25 cellular contexts compared by ENCODE assay signal in genomic region chr20:42958367-42959112, GRCh38.
"Had no signal": no experiment of that assay in that cellular context is flagged by ENCODE, and none has a peak within 500 bp of the region (broad histone marks: within the 10 kb centered on the region; RNA-seq: fewer than 3 reads in every experiment).

No MANE protein-coding gene starts in this region.

- H2AFZ ChIP-seq: hepatocyte had no signal

- H3K4me3 ChIP-seq: coronary artery, dorsolateral prefrontal cortex, esophagus squamous epithelium, gastroesophageal sphincter, heart left ventricle, hepatocyte, left ventricle myocardium inferior, lower lobe of right lung had no signal

- H3K4me2 ChIP-seq: hepatocyte had no signal

- H3K4me1 Mint-ChIP-seq: immature natural killer cell, naive B cell had no signal

- H3K27me3 ChIP-seq: dorsolateral prefrontal cortex, esophagus squamous epithelium, hepatocyte had no signal

- H3K79me2 ChIP-seq: hepatocyte had no signal

- H3K4me1 ChIP-seq: esophagus squamous epithelium, gastroesophageal sphincter, heart left ventricle, left ventricle myocardium inferior, lower lobe of right lung had no signal

- H3K36me3 Mint-ChIP-seq: immature natural killer cell, naive B cell had no signal

- H3K9me3 ChIP-seq: esophagus squamous epithelium, lower lobe of right lung had no signal

- H3K27me3 Mint-ChIP-seq: naive B cell had no signal

- H3K36me3 ChIP-seq: esophagus squamous epithelium, gastroesophageal sphincter, heart left ventricle, left ventricle myocardium inferior, lower lobe of right lung had no signal

- DNase-seq: dermis blood vessel endothelial cell; dorsolateral prefrontal cortex; effector CD4-positive, alpha-beta T cell; effector memory CD4-positive, alpha-beta T cell; erythroblast; esophagus squamous epithelium; foreskin fibroblast; foreskin melanocyte; heart left ventricle; hypothalamus; immature natural killer cell; kidney; kidney glomerular epithelial cell; left colon; left ventricle myocardium inferior; lower lobe of right lung; mesenchymal stem cell; midbrain; naive B cell had no signal

- H3K4me3 Mint-ChIP-seq: immature natural killer cell had no signal

- H3K27ac ChIP-seq: coronary artery, dorsolateral prefrontal cortex, epithelial cell of prostate, esophagus squamous epithelium, gastroesophageal sphincter, heart left ventricle, hepatocyte, left ventricle myocardium inferior, lower lobe of right lung had no signal

- H3K27ac Mint-ChIP-seq: immature natural killer cell, naive B cell had no signal

- ATAC-seq: esophagus mucosa, gastroesophageal sphincter, heart left ventricle, left colon, left lobe of liver, lower lobe of right lung had no signal
